In genomic region chr10:37712489-37713131, GRCh38 we compare ENCODE assay signal across 17 cellular contexts.
A peak's percentile ranks its signal among the peaks of the same experiment; 100 is the strongest.
DNase-seq lines count a peak whose midpoint lies in the region; ATAC-seq and TF ChIP-seq lines count a peak whose summit lies in the region.
"Had no signal": no experiment of that assay in that cellular context is flagged by ENCODE, and none has a peak within 500 bp of the region (broad histone marks: within the 10 kb centered on the region; RNA-seq: fewer than 3 reads in every experiment).

No MANE protein-coding gene starts in this region.

- DNase-seq in WERI-Rb-1, result peak; percentile 73
- DNase-seq in left cardiac atrium, result no peak
- DNase-seq in sciatic nerve (ENCODE audit: low spot score), result no peak
- DNase-seq in upper lobe of right lung, result no peak
- no peak for DNase-seq in DMS153 (lab: John Stamatoyannopoulos, UW)
- no peak for DNase-seq in NCI-H1436 (lab: John Stamatoyannopoulos, UW)
- no peak for DNase-seq in activated effector memory CD4-positive, alpha-beta T cell treated with Interleukin-2 at 50 U/mL for 16 hours
- DNase-seq: CD8-positive, alpha-beta T cell; DMS79 treated with DMSO at 0.1 percent for 48 hours; KBM-7; MV-4-11; NCI-H187 treated with DMSO at 0.1 percent for 48 hours; NCI-H226; NCI-H524; NCI-H82; PC-9 had no signal

- intact Hi-C loops in left cardiac atrium (cut with DNase I) (no loop called here), sciatic nerve (cut with DNase I) (no loop called here), upper lobe of right lung (cut with DNase I) (no loop called here)

- H3K9me3 ChIP-seq in WERI-Rb-1 (ENCODE audit: severe bottlenecking), result no peaks in the 10 kb centered on the region
- H3K9me3 ChIP-seq in upper lobe of right lung, result no peaks in the 10 kb centered on the region

- ATAC-seq in left cardiac atrium, result peak; percentile 32 to 47
- peak; percentile 24 for ATAC-seq in sciatic nerve
- peak; percentile 39 for ATAC-seq in upper lobe of right lung
- ATAC-seq: CD8-positive, alpha-beta T cell had no signal

- no peak overlapping the region for H3K27ac ChIP-seq in WERI-Rb-1
- H3K27ac ChIP-seq in upper lobe of right lung, result no peak overlapping the region
- H3K27ac ChIP-seq: BLaER1 treated with 17β-estradiol and CSF1 and Interleukin-3, amounts not matched to agents 10 nM and 100 nM; PC-9 had no signal

- peaks cover 4% of the 10 kb centered on the region for H3K4me1 ChIP-seq in upper lobe of right lung

- H3K4me3 ChIP-seq in WERI-Rb-1 (ENCODE audit: low read depth, low read length), result no peak overlapping the region
- no peak overlapping the region for H3K4me3 ChIP-seq in upper lobe of right lung
- H3K4me3 ChIP-seq: BLaER1 treated with 17β-estradiol and CSF1 and Interleukin-3, amounts not matched to agents 10 nM and 100 nM; PC-9 had no signal

- H3K27me3 ChIP-seq in WERI-Rb-1 (ENCODE audit: insufficient read depth, low read depth, severe bottlenecking) (no peaks in the 10 kb centered on the region), upper lobe of right lung (no peaks in the 10 kb centered on the region)
- H3K27me3 ChIP-seq: BLaER1 treated with 17β-estradiol and CSF1 and Interleukin-3, amounts not matched to agents 10 nM and 100 nM had no signal

- H3K36me3 ChIP-seq in WERI-Rb-1 (no peaks in the 10 kb centered on the region), upper lobe of right lung (no peaks in the 10 kb centered on the region)
- H3K36me3 ChIP-seq: BLaER1 treated with 17β-estradiol and CSF1 and Interleukin-3, amounts not matched to agents 10 nM and 100 nM had no signal

- TF ChIP-seq CTCF in WERI-Rb-1 (IDR thresholded peaks at IDR 0.05; ENCODE audit: low read depth, low read length) (no peak), upper lobe of right lung (IDR thresholded peaks at IDR 0.05) (no peak)
